35 cellular contexts compared by ENCODE assay signal in the genomic region with DNA sequence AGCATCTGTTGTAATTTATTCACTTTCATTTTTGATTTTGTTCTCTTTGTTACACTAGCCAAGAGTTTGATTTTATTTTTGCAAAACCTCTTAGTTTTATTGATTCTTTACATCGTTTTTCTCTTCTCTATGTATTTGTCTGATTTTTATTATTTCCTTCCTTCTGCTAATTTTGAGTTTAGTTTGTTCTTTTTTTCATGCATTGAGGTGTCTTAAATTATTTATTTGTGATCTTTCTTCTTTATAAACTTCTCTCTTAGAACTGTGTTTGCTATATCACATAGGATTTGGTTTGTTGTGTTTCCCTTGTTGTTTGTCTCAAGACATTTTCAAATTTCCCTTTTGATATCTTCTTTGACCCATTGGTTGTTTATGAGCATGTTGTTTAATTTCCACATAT.
"Had no signal": no experiment of that assay in that cellular context is flagged by ENCODE, and none has a peak within 500 bp of the region (broad histone marks: within the 10 kb centered on the region; RNA-seq: fewer than 3 reads in every experiment).

No MANE protein-coding gene starts in this region.

- H3K4me2 ChIP-seq: KMS-11 had no signal

- H3K36me3 ChIP-seq: MG63 had no signal

- H3K9me3 ChIP-seq: MG63 had no signal

- DNase-seq: Karpas-422, Kasumi-1, MG63, MM.1S, MV-4-11, NCI-H1048, NCI-H1092, NCI-H1092 treated with DMSO at 0.1 percent for 48 hours, NCI-H1105, NCI-H1417, NCI-H1417 treated with DMSO at 0.1 percent for 48 hours, NCI-H1436, NCI-H1436 treated with DMSO at 0.1 percent for 48 hours, NCI-H146, NCI-H1694, NCI-H1694 treated with DMSO at 0.1 percent for 48 hours, NCI-H187, NCI-H187 treated with DMSO at 0.1 percent for 48 hours, NCI-H1930, NCI-H2029, NCI-H2029 treated with DMSO at 0.1 percent for 48 hours, NCI-H2081, NCI-H2081 treated with DMSO at 0.1 percent for 48 hours, NCI-H2107, NCI-H2171, NCI-H2171 treated with DMSO at 0.1 percent for 48 hours, NCI-H2227 treated with DMSO at 0.1 percent for 48 hours, NCI-H226, NCI-H345, NCI-H446, NCI-H446 treated with DMSO at 0.1 percent for 48 hours, NCI-H510A, NCI-H510A treated with DMSO at 0.1 percent for 48 hours, NCI-H524 had no signal

- H3K9ac ChIP-seq: KMS-11 had no signal

- H3K4me3 ChIP-seq: MG63 had no signal

- H3K27me3 ChIP-seq: MG63 had no signal

- H3K27ac ChIP-seq: KMS-11 had no signal
